In the genomic region with DNA sequence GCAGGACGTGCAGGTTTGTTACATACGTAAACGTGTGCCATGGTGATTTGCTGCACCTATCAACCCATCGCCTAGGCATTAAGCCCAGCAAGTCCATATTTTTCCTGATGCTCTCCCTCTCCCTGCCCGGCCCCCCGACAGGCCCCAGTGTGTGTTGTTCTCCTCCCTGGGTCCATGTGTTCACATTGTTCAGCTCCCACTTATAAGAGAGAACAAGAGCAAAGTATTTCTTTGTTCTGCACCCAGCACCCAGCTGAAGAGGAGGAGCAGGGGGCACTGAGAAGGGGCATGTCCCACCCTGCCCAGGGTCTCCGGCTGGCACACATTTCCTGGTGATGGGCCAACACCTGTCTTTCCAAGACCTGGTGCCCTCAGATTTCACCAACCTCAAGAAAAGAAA, we compare ENCODE assay signal across 1 cellular context.
TF ChIP-seq lines count a peak whose summit lies in the region.

No MANE protein-coding gene starts in this region.

TF ChIP-seq in GM23338, 12 proteins besides CTCF, POLR2A, EP300 and RAD21:
- TF ChIP-seq, protein P1, sequence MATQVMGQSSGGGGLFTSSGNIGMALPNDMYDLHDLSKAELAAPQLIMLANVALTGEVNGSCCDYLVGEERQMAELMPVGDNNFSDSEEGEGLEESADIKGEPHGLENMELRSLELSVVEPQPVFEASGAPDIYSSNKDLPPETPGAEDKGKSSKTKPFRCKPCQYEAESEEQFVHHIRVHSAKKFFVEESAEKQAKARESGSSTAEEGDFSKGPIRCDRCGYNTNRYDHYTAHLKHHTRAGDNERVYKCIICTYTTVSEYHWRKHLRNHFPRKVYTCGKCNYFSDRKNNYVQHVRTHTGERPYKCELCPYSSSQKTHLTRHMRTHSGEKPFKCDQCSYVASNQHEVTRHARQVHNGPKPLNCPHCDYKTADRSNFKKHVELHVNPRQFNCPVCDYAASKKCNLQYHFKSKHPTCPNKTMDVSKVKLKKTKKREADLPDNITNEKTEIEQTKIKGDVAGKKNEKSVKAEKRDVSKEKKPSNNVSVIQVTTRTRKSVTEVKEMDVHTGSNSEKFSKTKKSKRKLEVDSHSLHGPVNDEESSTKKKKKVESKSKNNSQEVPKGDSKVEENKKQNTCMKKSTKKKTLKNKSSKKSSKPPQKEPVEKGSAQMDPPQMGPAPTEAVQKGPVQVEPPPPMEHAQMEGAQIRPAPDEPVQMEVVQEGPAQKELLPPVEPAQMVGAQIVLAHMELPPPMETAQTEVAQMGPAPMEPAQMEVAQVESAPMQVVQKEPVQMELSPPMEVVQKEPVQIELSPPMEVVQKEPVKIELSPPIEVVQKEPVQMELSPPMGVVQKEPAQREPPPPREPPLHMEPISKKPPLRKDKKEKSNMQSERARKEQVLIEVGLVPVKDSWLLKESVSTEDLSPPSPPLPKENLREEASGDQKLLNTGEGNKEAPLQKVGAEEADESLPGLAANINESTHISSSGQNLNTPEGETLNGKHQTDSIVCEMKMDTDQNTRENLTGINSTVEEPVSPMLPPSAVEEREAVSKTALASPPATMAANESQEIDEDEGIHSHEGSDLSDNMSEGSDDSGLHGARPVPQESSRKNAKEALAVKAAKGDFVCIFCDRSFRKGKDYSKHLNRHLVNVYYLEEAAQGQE (IDR thresholded peaks at IDR 0.05; ENCODE audit: unreplicated experiment) = no peak
